20 cellular contexts compared by ENCODE assay signal in genomic region chr4:184255917-184256642, GRCh38. TPM values are rescaled to one million over a fixed set of nuclear protein-coding genes. Genes with fewer than 3 reads are reported as not detected.
"Had no signal": no experiment of that assay in that cellular context is flagged by ENCODE, and none has a peak within 500 bp of the region (broad histone marks: within the 10 kb centered on the region; RNA-seq: fewer than 3 reads in every experiment).

No MANE protein-coding gene starts in this region.

- H3K9ac ChIP-seq: SK-N-SH had no signal

- H3K36me3 Mint-ChIP-seq: activated naive CD4-positive, alpha-beta T cell treated with anti-CD3 and anti-CD28 coated beads, Interleukin-2, amount 50 U/mL, for 24 hours; naive thymus-derived CD8-positive, alpha-beta T cell; stimulated activated memory B cell treated with anti-CD40 and anti-IgM and Interleukin-4, amounts not matched to agents 10 μg/mL and 1 μg/mL and 100 μg/mL, for 72 hours had no signal

- H3K4me1 ChIP-seq: colonic mucosa, esophagus squamous epithelium, tibial artery had no signal

- H3K4me3 Mint-ChIP-seq: activated B cell treated with CpG ODN at 0.5 μM for 24 hours; activated naive CD4-positive, alpha-beta T cell treated with anti-CD3 and anti-CD28 coated beads, Interleukin-2, amount 50 U/mL, for 24 hours; naive thymus-derived CD8-positive, alpha-beta T cell; stimulated activated memory B cell treated with anti-CD40 and anti-IgM and Interleukin-4, amounts not matched to agents 10 μg/mL and 1 μg/mL and 100 μg/mL, for 72 hours had no signal

- H3K9me3 ChIP-seq: colonic mucosa, esophagus squamous epithelium, SK-N-SH, tibial artery had no signal

- ATAC-seq: naive thymus-derived CD8-positive, alpha-beta T cell; stimulated activated memory B cell treated with anti-CD40 and anti-IgM and Interleukin-4, amounts not matched to agents 10 μg/mL and 1 μg/mL and 100 μg/mL, for 72 hours had no signal

- H3K4me3 ChIP-seq: colonic mucosa, esophagus squamous epithelium, spleen, tibial artery had no signal

- H3K4me2 ChIP-seq: SK-N-SH had no signal

- H3K27ac Mint-ChIP-seq: activated B cell treated with CpG ODN at 0.5 μM for 24 hours; activated naive CD4-positive, alpha-beta T cell treated with anti-CD3 and anti-CD28 coated beads, Interleukin-2, amount 50 U/mL, for 24 hours; stimulated activated memory B cell treated with anti-CD40 and anti-IgM and Interleukin-4, amounts not matched to agents 10 μg/mL and 1 μg/mL and 100 μg/mL, for 72 hours had no signal

- DNase-seq: activated B cell treated with CpG ODN at 0.5 μM for 24 hours; activated CD4-positive, alpha-beta T cell treated with anti-CD3 and anti-CD28 coated beads for 48 hours; activated CD8-positive, alpha-beta memory T cell treated with anti-CD3 and anti-CD28 coated beads, Interleukin-2, amount 50 U/mL, for 4 hours; activated gamma-delta T cell; activated T-cell treated with anti-CD3 and anti-CD28 coated beads, Interleukin-2, amount 50 U/mL, for 48 hours; central memory CD4-positive, alpha-beta T cell; colonic mucosa; effector CD4-positive, alpha-beta T cell; esophagus squamous epithelium; left cardiac atrium; mesenchymal stem cell; naive thymus-derived CD8-positive, alpha-beta T cell; spleen; stimulated activated CD4-positive, alpha-beta T cell treated with anti-CD3 and anti-CD28 coated beads, Interleukin-4, amount 100 ng/mL, for 4 hours; T-helper 9 cell; tibial artery had no signal

- H3K27me3 ChIP-seq: colonic mucosa, esophagus squamous epithelium, spleen had no signal

- H3K9me3 Mint-ChIP-seq: activated B cell treated with CpG ODN at 0.5 μM for 24 hours; activated naive CD4-positive, alpha-beta T cell treated with anti-CD3 and anti-CD28 coated beads, Interleukin-2, amount 50 U/mL, for 24 hours; naive thymus-derived CD8-positive, alpha-beta T cell; stimulated activated memory B cell treated with anti-CD40 and anti-IgM and Interleukin-4, amounts not matched to agents 10 μg/mL and 1 μg/mL and 100 μg/mL, for 72 hours had no signal

- H3K27ac ChIP-seq: colonic mucosa, esophagus squamous epithelium, spleen, tibial artery had no signal

- H3K36me3 ChIP-seq: colonic mucosa, esophagus squamous epithelium, spleen, tibial artery had no signal

- H3K27me3 Mint-ChIP-seq: activated B cell treated with CpG ODN at 0.5 μM for 24 hours; activated naive CD4-positive, alpha-beta T cell treated with anti-CD3 and anti-CD28 coated beads, Interleukin-2, amount 50 U/mL, for 24 hours; naive thymus-derived CD8-positive, alpha-beta T cell; stimulated activated memory B cell treated with anti-CD40 and anti-IgM and Interleukin-4, amounts not matched to agents 10 μg/mL and 1 μg/mL and 100 μg/mL, for 72 hours had no signal

- H3K4me1 Mint-ChIP-seq: activated B cell treated with CpG ODN at 0.5 μM for 24 hours had no signal

RNA-seq across cellular contexts. Expression of gene ENPP6, which starts 38.4 kb away (rescaled TPM):
- total RNA-seq: activated B cell treated with CpG ODN at 0.5 μM for 24 hours; endothelial cell of umbilical vein; naive thymus-derived CD8-positive, alpha-beta T cell had no signal
- polyA plus RNA-seq: endothelial cell of umbilical vein, SK-N-SH had no signal
